ENCODE assay signal across 2 cellular contexts in the genomic region with DNA sequence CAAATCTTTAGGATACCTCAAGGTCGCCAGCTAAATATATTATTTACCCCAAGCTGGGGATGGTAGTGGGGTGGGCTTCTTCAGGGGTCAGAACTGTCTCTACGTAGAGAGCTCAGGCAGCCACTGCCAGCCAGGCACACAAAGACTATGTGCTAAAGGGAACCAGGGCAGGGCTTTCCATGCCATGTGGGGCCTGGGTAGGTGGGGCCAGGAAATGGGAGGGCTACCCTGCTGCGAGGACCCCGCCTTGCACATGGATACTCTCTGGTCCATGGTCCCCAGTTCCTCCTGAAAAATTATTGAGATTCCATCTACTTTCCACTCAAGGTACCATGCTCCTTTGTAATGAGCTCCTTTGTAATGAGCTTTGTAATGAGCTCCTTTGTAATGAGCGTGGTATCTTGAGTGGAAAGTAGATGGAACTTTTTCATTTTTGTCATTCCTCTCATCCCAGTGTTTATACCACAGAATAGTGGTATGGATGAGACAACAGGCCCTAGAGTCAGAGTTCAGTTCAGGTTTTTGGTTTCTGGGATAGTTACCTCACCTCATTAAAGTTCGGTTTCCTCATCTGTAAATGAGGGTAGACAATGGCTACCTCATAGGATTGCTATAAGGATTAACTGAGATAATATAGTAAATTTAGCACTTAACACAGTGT.
TF ChIP-seq lines count a peak whose summit lies in the region.

No MANE protein-coding gene starts in this region.

TF ChIP-seq in HEK293, 187 proteins besides CTCF, POLR2A, EP300 and RAD21:
- TF ChIP-seq ZNF664 (tag by site-specific recombination; IDR thresholded peaks at IDR 0.05), result 0 out of 2 replicates have a peak, but pooled peaks have one; percentile 27
- peak; percentile 98 for TF ChIP-seq ZSCAN23 (tag by site-specific recombination; IDR thresholded peaks at IDR 0.05)
- no peak for TF ChIP-seq KLF8 (tag by site-specific recombination; IDR thresholded peaks at IDR 0.05)
- TF ChIP-seq ZNF366 (tag by site-specific recombination; conservative IDR thresholded peaks at IDR 0.05), result no peak
- no peak for TF ChIP-seq TRIM28 (IDR thresholded peaks at IDR 0.05; ENCODE audit: borderline replicate concordance, low read length)
- no peak for TF ChIP-seq PRDM1 (tag by site-specific recombination; IDR thresholded peaks at IDR 0.05)
- TF ChIP-seq ZNF580 (tag by site-specific recombination; IDR thresholded peaks at IDR 0.05), result no peak

TF ChIP-seq in K562, 482 proteins besides CTCF, POLR2A, EP300 and RAD21:
- TF ChIP-seq RBM15 (IDR thresholded peaks at IDR 0.05; ENCODE audit: insufficient read depth, low read length) (no peak), ZNF12 (CRISPR knock-in tag; IDR thresholded peaks at IDR 0.05) (no peak), E2F3 (CRISPR knock-in tag; IDR thresholded peaks at IDR 0.05) (no peak), HNRNPL (IDR thresholded peaks at IDR 0.05; ENCODE audit: low read depth, low read length) (no peak), PRPF4 (IDR thresholded peaks at IDR 0.05; ENCODE audit: insufficient read depth, low read depth, low read length, poor library complexity, severe bottlenecking) (no peak), ZNF212 (CRISPR knock-in tag; IDR thresholded peaks at IDR 0.05) (no peak), E2F1 (CRISPR knock-in tag; IDR thresholded peaks at IDR 0.05) (no peak), LEF1 (IDR thresholded peaks at IDR 0.05) (no peak), NRF1 (conservative IDR thresholded peaks at IDR 0.05 in 1 of 2, IDR thresholded peaks at IDR 0.05 in 1 of 2) (no peak)
- TF ChIP-seq, protein P1, sequence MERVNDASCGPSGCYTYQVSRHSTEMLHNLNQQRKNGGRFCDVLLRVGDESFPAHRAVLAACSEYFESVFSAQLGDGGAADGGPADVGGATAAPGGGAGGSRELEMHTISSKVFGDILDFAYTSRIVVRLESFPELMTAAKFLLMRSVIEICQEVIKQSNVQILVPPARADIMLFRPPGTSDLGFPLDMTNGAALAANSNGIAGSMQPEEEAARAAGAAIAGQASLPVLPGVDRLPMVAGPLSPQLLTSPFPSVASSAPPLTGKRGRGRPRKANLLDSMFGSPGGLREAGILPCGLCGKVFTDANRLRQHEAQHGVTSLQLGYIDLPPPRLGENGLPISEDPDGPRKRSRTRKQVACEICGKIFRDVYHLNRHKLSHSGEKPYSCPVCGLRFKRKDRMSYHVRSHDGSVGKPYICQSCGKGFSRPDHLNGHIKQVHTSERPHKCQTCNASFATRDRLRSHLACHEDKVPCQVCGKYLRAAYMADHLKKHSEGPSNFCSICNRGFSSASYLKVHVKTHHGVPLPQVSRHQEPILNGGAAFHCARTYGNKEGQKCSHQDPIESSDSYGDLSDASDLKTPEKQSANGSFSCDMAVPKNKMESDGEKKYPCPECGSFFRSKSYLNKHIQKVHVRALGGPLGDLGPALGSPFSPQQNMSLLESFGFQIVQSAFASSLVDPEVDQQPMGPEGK (CRISPR knock-in tag; IDR thresholded peaks at IDR 0.05; ENCODE audit: borderline replicate concordance), result no peak
- TF ChIP-seq, protein P2, sequence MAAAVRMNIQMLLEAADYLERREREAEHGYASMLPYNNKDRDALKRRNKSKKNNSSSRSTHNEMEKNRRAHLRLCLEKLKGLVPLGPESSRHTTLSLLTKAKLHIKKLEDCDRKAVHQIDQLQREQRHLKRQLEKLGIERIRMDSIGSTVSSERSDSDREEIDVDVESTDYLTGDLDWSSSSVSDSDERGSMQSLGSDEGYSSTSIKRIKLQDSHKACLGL (CRISPR knock-in tag; IDR thresholded peaks at IDR 0.05; ENCODE audit: borderline replicate concordance, poor library complexity, severe bottlenecking), result no peak
